8 cellular contexts compared by ENCODE assay signal in the genomic region with DNA sequence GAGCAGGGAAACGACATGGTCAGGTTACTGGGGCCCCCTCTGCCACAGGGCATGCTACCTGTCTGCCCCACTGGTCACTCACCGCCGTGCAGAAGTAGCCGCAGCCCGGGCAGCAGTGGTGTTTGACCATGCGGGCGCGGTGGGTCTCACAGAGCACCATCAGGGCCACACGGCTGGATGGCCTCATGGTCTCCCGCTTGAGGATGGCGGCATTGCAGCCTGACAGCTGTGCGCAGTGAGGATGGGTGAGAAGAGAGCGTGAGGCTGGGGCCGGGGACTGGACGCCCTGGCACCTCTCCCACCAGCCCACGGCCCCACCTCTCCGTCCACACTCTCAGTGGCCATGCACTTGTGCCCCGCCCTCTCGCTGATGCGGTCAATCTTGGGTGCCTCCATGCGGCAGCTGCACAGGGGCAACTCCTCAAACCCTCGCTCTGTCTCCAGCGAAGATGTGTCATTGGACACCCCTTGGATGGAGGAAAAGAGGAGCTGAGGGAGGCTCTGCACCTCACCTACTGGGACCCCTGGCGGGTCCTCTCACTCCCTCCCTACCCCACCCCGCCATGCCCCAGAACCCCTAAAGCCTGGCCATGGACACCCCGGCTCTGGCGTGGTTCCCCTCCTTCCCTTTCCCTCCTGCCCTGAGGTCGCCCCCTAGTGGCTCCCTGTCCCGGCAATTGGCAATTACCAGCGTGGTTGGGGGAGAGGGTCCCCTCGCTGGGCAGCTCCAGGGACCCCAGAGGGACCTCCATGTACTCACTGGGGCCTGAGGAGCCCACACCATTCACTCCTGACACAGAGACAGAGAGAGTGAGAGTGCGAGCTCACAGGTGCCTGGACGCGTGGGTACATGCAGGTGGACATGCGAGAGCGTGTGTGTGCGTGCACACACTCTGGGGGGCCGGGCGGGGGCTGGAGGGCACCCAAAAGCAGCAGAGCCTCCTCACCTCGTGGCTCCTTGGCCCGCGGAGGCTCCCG. TPM values are rescaled to one million over a fixed set of nuclear protein-coding genes. Genes with fewer than 3 reads are reported as not detected.
DNase-seq lines count a peak whose midpoint lies in the region; ATAC-seq and TF ChIP-seq lines count a peak whose summit lies in the region.

No MANE protein-coding gene starts in this region.

- no peaks in the 10 kb centered on the region for H3K9me3 ChIP-seq in liver (ENCODE audit: control insufficient read depth in 4 of 4, low read length in 3 of 4)
- no peaks in the 10 kb centered on the region for H3K9me3 ChIP-seq in thyroid gland

- in situ Hi-C loops in SK-MEL-5 (cut with HindIII; ENCODE audit: low pct_unique_long_range_greater_than_20kb, low sequenced_read_pairs) = no loop called here
- in situ Hi-C loops in astrocyte of the spinal cord (cut with HindIII; ENCODE audit: low sequenced_read_pairs) = no loop called here
- in situ Hi-C loops in G401 (cut with HindIII; ENCODE audit: low sequenced_read_pairs) = no loop called here

- H3K36me3 ChIP-seq in liver (ENCODE audit: control insufficient read depth in 4 of 4, insufficient read depth in 3 of 4, low read depth in 1 of 4, low read length in 3 of 4) = peaks cover 11 to 66% (median 31%) of the 10 kb centered on the region in 4 donors
- H3K36me3 ChIP-seq in thyroid gland = peaks cover 46 to 75% of the 10 kb centered on the region in 2 donors

- H3K4me1 ChIP-seq in liver (ENCODE audit: control insufficient read depth in 4 of 4, insufficient read depth in 4 of 4, low read length in 3 of 4) (no peaks in the 10 kb centered on the region), thyroid gland (no peaks in the 10 kb centered on the region)

- H3K4me3 ChIP-seq in GM12864 (ENCODE audit: low read depth, low read length) (no peak overlapping the region), astrocyte of the spinal cord (ENCODE audit: low read depth, low read length) (no peak overlapping the region), liver (ENCODE audit: low read depth in 1 of 3, low read length in 3 of 3) (no peak overlapping the region), thyroid gland (replicated peaks in 1 of 3) (no peak overlapping the region)

- H3K27ac ChIP-seq in liver (ENCODE audit: low read depth in 1 of 2, low read length in 2 of 2) (no peak overlapping the region), thyroid gland (no peak overlapping the region)

- DNase-seq in GM12864 (ENCODE audit: low read depth) (no peak), SK-MEL-5 (ENCODE audit: low read depth, low spot score) (peak; percentile 28), astrocyte of the spinal cord (ENCODE audit: low read depth, low spot score) (no peak), thyroid gland (peak in 1 of 2 donors; percentile 29), G401 (ENCODE audit: low spot score) (no peak)

- intact Hi-C loops in thyroid gland (cut with DNase I) = no loop called here

- 84% methylated on average over 43 of the region's 43 CpGs for WGBS in liver
- WGBS in thyroid gland, 2 donors = 83 to 85% methylated on average over 33 to 38 of the region's 43 CpGs

- no peak for TF ChIP-seq POLR2A in thyroid gland (IDR thresholded peaks at IDR 0.05)

- no peak overlapping the region for H3K9ac ChIP-seq in liver (ENCODE audit: low read depth in 1 of 2, low read length in 2 of 2)

- TF ChIP-seq CTCF in GM12864 (IDR thresholded peaks at IDR 0.05; ENCODE audit: low read depth, low read length, missing control alignments) (peak; percentile 79), astrocyte of the spinal cord (IDR thresholded peaks at IDR 0.05; ENCODE audit: low read depth, low read length) (peak; percentile 82), liver (IDR thresholded peaks at IDR 0.05; ENCODE audit: low read depth, low read length, missing input control) (peak; percentile 40), thyroid gland (IDR thresholded peaks at IDR 0.05) (peak; percentile 24 to 71 (median 48))

- H3K27me3 ChIP-seq in liver (ENCODE audit: control insufficient read depth in 4 of 4, insufficient read depth in 4 of 4, low read length in 3 of 4) = no peaks in the 10 kb centered on the region
- H3K27me3 ChIP-seq in thyroid gland = no peaks in the 10 kb centered on the region

- ATAC-seq in GM18511 (IDR thresholded peaks at IDR 0.05; ENCODE audit: unreplicated experiment) = no peak
- no peak for ATAC-seq in GM18858 (IDR thresholded peaks at IDR 0.05; ENCODE audit: unreplicated experiment)

- peak in 1 of 2 donors; percentile 71 for TF ChIP-seq RAD21 in liver (IDR thresholded peaks at IDR 0.05)

TF ChIP-seq in liver, 16 proteins besides CTCF, POLR2A, EP300 and RAD21 (continues in another document):
- TF ChIP-seq HNF4G (IDR thresholded peaks at IDR 0.05) = no peak
- TF ChIP-seq, protein P1, sequence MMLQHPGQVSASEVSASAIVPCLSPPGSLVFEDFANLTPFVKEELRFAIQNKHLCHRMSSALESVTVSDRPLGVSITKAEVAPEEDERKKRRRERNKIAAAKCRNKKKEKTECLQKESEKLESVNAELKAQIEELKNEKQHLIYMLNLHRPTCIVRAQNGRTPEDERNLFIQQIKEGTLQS (IDR thresholded peaks at IDR 0.05) = no peak
- TF ChIP-seq, protein P2, sequence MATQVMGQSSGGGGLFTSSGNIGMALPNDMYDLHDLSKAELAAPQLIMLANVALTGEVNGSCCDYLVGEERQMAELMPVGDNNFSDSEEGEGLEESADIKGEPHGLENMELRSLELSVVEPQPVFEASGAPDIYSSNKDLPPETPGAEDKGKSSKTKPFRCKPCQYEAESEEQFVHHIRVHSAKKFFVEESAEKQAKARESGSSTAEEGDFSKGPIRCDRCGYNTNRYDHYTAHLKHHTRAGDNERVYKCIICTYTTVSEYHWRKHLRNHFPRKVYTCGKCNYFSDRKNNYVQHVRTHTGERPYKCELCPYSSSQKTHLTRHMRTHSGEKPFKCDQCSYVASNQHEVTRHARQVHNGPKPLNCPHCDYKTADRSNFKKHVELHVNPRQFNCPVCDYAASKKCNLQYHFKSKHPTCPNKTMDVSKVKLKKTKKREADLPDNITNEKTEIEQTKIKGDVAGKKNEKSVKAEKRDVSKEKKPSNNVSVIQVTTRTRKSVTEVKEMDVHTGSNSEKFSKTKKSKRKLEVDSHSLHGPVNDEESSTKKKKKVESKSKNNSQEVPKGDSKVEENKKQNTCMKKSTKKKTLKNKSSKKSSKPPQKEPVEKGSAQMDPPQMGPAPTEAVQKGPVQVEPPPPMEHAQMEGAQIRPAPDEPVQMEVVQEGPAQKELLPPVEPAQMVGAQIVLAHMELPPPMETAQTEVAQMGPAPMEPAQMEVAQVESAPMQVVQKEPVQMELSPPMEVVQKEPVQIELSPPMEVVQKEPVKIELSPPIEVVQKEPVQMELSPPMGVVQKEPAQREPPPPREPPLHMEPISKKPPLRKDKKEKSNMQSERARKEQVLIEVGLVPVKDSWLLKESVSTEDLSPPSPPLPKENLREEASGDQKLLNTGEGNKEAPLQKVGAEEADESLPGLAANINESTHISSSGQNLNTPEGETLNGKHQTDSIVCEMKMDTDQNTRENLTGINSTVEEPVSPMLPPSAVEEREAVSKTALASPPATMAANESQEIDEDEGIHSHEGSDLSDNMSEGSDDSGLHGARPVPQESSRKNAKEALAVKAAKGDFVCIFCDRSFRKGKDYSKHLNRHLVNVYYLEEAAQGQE (IDR thresholded peaks at IDR 0.05) = no peak
- TF ChIP-seq FOXA1 (IDR thresholded peaks at IDR 0.05) = no peak
- TF ChIP-seq TAF1 (conservative IDR thresholded peaks at IDR 0.05) = no peak

RNA-seq across cellular contexts. Expression of a gene that starts 8.9 kb away (rescaled TPM):
- total RNA-seq in SK-MEL-5 (2014; rRNA removed; shearing (Covaris generic)) = 39.4 and 47.7 TPM in 2 replicates
- polyA plus RNA-seq in SK-MEL-5 (2015; cell fraction: cytosol; rRNA removed) = 54.2 and 56.7 TPM in 2 replicates
- 77.8 and 82.3 TPM in 2 replicates for polyA plus RNA-seq in SK-MEL-5 (2015; cell fraction: nucleus; rRNA removed)
- total RNA-seq in liver (10 to 100 TPM; 10.7 to 21.4 TPM), thyroid gland (10 to 100 TPM; 26.9 to 47.7 (median 38.7) TPM)
- polyA plus RNA-seq in liver = 10 to 100 TPM in 1 of 2 donors, 1 to 10 TPM in 1; 7.9 to 10.5 TPM
- 57.7 and 95.3 TPM in 2 replicates for total RNA-seq in G401 (2014; rRNA removed; shearing (Covaris generic))

RNA-seq across cellular contexts. Expression of a gene that starts 9.8 kb away (rescaled TPM):
- total RNA-seq in SK-MEL-5 (2014; rRNA removed; shearing (Covaris generic)) = not detected in 2 replicates
- polyA plus RNA-seq in SK-MEL-5 (2015; cell fraction: cytosol; rRNA removed) = not detected in 2 replicates
- not detected in 2 replicates for polyA plus RNA-seq in SK-MEL-5 (2015; cell fraction: nucleus; rRNA removed)
- total RNA-seq in liver (1 to 10 TPM in 1 of 2 donors, under 1 TPM in 1; 0.17 to 2.4 TPM), thyroid gland (10 to 100 TPM in 2 of 4 donors, 1 to 10 TPM in 2; 1.6 to 16.2 (median 7.7) TPM)
- polyA plus RNA-seq in liver = under 1 TPM in 1 of 2 donors, not detected in 1; 0.13 TPM
- total RNA-seq in G401 (2014; rRNA removed; shearing (Covaris generic)) = 0.18 and 0.41 TPM in 2 replicates

RNA-seq across cellular contexts. Expression of a gene that starts 13.3 kb away (rescaled TPM):
- 1.3 and 2.2 TPM in 2 replicates for total RNA-seq in SK-MEL-5 (2014; rRNA removed; shearing (Covaris generic))
- polyA plus RNA-seq in SK-MEL-5 (2015; cell fraction: cytosol; rRNA removed) = 3.6 and 3.8 TPM in 2 replicates
- polyA plus RNA-seq in SK-MEL-5 (2015; cell fraction: nucleus; rRNA removed) = 1.6 and 4.2 TPM in 2 replicates
- total RNA-seq in liver (1 to 10 TPM in 1 of 2 donors, under 1 TPM in 1; 0.25 to 2.3 TPM), thyroid gland (1 to 10 TPM in 3 of 4 donors, under 1 TPM in 1; 0.94 to 2.9 (median 1.5) TPM)
- under 1 TPM in 1 of 2 donors, not detected in 1; 0.83 TPM for polyA plus RNA-seq in liver
- total RNA-seq in G401 (2014; rRNA removed; shearing (Covaris generic)) = 20.0 and 22.3 TPM in 2 replicates

RNA-seq across cellular contexts. Expression of a gene that starts 25.9 kb away (rescaled TPM):
- total RNA-seq in SK-MEL-5 (2014; rRNA removed; shearing (Covaris generic)) = 213 and 215 TPM in 2 replicates
- polyA plus RNA-seq in SK-MEL-5 (2015; cell fraction: cytosol; rRNA removed) = 325 and 335 TPM in 2 replicates
- polyA plus RNA-seq in SK-MEL-5 (2015; cell fraction: nucleus; rRNA removed) = 59.7 and 63.5 TPM in 2 replicates
- total RNA-seq in liver = 10 to 100 TPM; 34.4 to 42.4 TPM
- 10 to 100 TPM; 27.6 to 35.1 TPM for polyA plus RNA-seq in liver
- total RNA-seq in thyroid gland = 10 to 100 TPM; 54.4 to 98.1 (median 65.9) TPM
- total RNA-seq in G401 (2014; rRNA removed; shearing (Covaris generic)) = 212 and 231 TPM in 2 replicates

RNA-seq across cellular contexts. Expression of a gene that starts 38.9 kb away (rescaled TPM):
- total RNA-seq in SK-MEL-5 (2014; rRNA removed; shearing (Covaris generic)) = 9.4 and 10.1 TPM in 2 replicates
- 20.0 and 28.2 TPM in 2 replicates for polyA plus RNA-seq in SK-MEL-5 (2015; cell fraction: cytosol; rRNA removed)
- 5.5 and 10.1 TPM in 2 replicates for polyA plus RNA-seq in SK-MEL-5 (2015; cell fraction: nucleus; rRNA removed)
- total RNA-seq in liver = 100 to 1,000 TPM; 212 to 354 TPM
- polyA plus RNA-seq in liver = 100 to 1,000 TPM; 441 to 522 TPM
- 1 to 10 TPM; 2.5 to 6.2 (median 4.4) TPM for total RNA-seq in thyroid gland
- total RNA-seq in G401 (2014; rRNA removed; shearing (Covaris generic)) = 0.98 and 3.7 TPM in 2 replicates
